6 cellular contexts compared by ENCODE assay signal in genomic region chrX:48956728-48957414, GRCh38.
DNase-seq lines count a peak whose midpoint lies in the region; ATAC-seq and TF ChIP-seq lines count a peak whose summit lies in the region.

No MANE protein-coding gene starts in this region.

- peaks cover 22% of the 10 kb centered on the region; the same call in 1 of the 2 replicates for H3K79me2 ChIP-seq in OCI-LY1 (ENCODE audit: insufficient read depth, low read length)

- H3K27me3 ChIP-seq in OCI-LY1 (ENCODE audit: insufficient read depth, low read length) = no peaks in the 10 kb centered on the region
- no peaks in the 10 kb centered on the region for H3K27me3 ChIP-seq in neutrophil

- no peaks in the 10 kb centered on the region for H3K9me2 ChIP-seq in OCI-LY1 (ENCODE audit: low read depth, low read length)

- TF ChIP-seq CTCF in OCI-LY1 (IDR thresholded peaks at IDR 0.05; ENCODE audit: low read length) (no peak), cardiac fibroblast (IDR thresholded peaks at IDR 0.05; ENCODE audit: low read depth, low read length) (no peak), neutrophil (IDR thresholded peaks at IDR 0.05) (no peak)

- H3K4me2 ChIP-seq in OCI-LY1 (ENCODE audit: low read length) = peak overlapping the region; percentile 83

- H3K27ac ChIP-seq in OCI-LY1 (ENCODE audit: low read depth, low read length, poor library complexity, severe bottlenecking) (no peak overlapping the region), neutrophil (peak overlapping the region; percentile 100)

- no peaks in the 10 kb centered on the region for H4K20me1 ChIP-seq in OCI-LY1 (ENCODE audit: insufficient read depth, low read length)

- H3K4me1 ChIP-seq in OCI-LY1 (ENCODE audit: insufficient read depth, low read length, severe bottlenecking) = peaks cover 36% of the 10 kb centered on the region
- peaks cover 40 to 54% of the 10 kb centered on the region in 2 experiments for H3K4me1 ChIP-seq in neutrophil (ENCODE audit: control insufficient read depth in 1 of 2, insufficient read depth in 1 of 2, low read depth in 1 of 2, low read length in 1 of 2)

- H3K4me3 ChIP-seq in OCI-LY1 (ENCODE audit: low read depth, low read length, poor library complexity, severe bottlenecking) = peak overlapping the region; percentile 87
- peak overlapping the region; percentile 66 to 70 for H3K4me3 ChIP-seq in cardiac fibroblast (replicated peaks in 1 of 2; ENCODE audit: low read depth in 2 of 2, low read length in 2 of 2)
- peak overlapping the region; percentile 65 to 86 for H3K4me3 ChIP-seq in neutrophil (ENCODE audit: low read depth in 1 of 2, low read length in 1 of 2)

- H3F3A ChIP-seq in OCI-LY1 (ENCODE audit: insufficient read depth, low read length) = no peaks in the 10 kb centered on the region

- H3K9me3 ChIP-seq in OCI-LY1 (ENCODE audit: low read length) = no peaks in the 10 kb centered on the region
- no peaks in the 10 kb centered on the region for H3K9me3 ChIP-seq in neutrophil

- peak; percentile 18 for DNase-seq in AG20443 (ENCODE audit: low spot score)
- DNase-seq in cardiac fibroblast (ENCODE audit: low read depth in 2 of 2) = no peak

- peaks cover 20% of the 10 kb centered on the region for H3K36me3 ChIP-seq in OCI-LY1 (ENCODE audit: insufficient read depth, low read length)
- H3K36me3 ChIP-seq in neutrophil = peaks cover 8% of the 10 kb centered on the region

- no peak overlapping the region for H2AFZ ChIP-seq in OCI-LY1 (ENCODE audit: low read length)

- ATAC-seq in HG02981 (IDR thresholded peaks at IDR 0.05; ENCODE audit: unreplicated experiment) (no peak), GM18873 (IDR thresholded peaks at IDR 0.05; ENCODE audit: low FRiP score, unreplicated experiment) (no peak)

- H3K9ac ChIP-seq in OCI-LY1 (ENCODE audit: low read length) = peak overlapping the region; percentile 80
